1 cellular context compared by ENCODE assay signal in genomic region chr5:142472306-142472951, GRCh38.
TF ChIP-seq lines count a peak whose summit lies in the region.

No MANE protein-coding gene starts in this region.

TF ChIP-seq in K562, 482 proteins besides CTCF, POLR2A, EP300 and RAD21 (continued from another document and continues in another):
- TF ChIP-seq HOXB6 (CRISPR knock-in tag; IDR thresholded peaks at IDR 0.05; ENCODE audit: borderline replicate concordance) = no peak
- no peak for TF ChIP-seq ASH1L (IDR thresholded peaks at IDR 0.05; ENCODE audit: borderline replicate concordance, low read depth, partially characterized antibody)
- TF ChIP-seq, protein P1, sequence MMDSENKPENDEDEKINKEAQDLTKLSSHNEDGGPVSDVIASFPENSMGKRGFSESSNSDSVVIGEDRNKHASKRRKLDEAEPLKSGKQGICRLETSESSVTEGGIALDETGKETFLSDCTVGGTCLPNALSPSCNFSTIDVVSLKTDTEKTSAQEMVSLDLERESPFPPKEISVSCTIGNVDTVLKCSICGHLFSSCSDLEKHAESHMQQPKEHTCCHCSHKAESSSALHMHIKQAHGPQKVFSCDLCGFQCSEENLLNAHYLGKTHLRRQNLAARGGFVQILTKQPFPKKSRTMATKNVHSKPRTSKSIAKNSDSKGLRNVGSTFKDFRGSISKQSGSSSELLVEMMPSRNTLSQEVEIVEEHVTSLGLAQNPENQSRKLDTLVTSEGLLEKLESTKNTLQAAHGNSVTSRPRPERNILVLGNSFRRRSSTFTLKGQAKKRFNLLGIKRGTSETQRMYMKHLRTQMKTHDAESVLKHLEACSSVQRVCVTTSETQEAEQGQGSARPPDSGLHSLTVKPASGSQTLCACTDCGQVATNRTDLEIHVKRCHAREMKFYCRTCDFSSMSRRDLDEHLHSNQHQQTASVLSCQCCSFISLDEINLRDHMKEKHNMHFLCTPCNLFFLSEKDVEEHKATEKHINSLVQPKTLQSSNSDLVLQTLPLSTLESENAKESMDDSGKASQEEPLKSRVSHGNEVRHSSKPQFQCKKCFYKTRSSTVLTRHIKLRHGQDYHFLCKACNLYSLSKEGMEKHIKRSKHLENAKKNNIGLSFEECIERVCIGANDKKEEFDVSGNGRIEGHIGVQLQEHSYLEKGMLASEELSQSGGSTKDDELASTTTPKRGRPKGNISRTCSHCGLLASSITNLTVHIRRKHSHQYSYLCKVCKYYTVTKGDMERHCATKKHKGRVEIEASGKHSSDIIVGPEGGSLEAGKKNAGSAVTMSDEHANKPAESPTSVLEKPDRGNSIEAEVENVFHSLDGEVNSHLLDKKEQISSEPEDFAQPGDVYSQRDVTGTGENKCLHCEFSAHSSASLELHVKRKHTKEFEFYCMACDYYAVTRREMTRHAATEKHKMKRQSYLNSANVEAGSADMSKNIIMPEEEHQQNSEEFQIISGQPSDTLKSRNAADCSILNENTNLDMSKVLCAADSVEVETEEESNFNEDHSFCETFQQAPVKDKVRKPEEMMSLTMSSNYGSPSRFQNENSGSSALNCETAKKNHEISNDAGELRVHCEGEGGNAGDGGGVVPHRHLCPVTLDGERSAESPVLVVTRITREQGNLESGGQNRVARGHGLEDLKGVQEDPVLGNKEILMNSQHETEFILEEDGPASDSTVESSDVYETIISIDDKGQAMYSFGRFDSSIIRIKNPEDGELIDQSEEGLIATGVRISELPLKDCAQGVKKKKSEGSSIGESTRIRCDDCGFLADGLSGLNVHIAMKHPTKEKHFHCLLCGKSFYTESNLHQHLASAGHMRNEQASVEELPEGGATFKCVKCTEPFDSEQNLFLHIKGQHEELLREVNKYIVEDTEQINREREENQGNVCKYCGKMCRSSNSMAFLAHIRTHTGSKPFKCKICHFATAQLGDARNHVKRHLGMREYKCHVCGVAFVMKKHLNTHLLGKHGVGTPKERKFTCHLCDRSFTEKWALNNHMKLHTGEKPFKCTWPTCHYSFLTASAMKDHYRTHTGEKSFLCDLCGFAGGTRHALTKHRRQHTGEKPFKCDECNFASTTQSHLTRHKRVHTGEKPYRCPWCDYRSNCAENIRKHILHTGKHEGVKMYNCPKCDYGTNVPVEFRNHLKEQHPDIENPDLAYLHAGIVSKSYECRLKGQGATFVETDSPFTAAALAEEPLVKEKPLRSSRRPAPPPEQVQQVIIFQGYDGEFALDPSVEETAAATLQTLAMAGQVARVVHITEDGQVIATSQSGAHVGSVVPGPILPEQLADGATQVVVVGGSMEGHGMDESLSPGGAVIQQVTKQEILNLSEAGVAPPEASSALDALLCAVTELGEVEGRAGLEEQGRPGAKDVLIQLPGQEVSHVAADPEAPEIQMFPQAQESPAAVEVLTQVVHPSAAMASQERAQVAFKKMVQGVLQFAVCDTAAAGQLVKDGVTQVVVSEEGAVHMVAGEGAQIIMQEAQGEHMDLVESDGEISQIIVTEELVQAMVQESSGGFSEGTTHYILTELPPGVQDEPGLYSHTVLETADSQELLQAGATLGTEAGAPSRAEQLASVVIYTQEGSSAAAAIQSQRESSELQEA (IDR thresholded peaks at IDR 0.05; ENCODE audit: low read depth) = no peak
- no peak for TF ChIP-seq CBFB (CRISPR knock-in tag; IDR thresholded peaks at IDR 0.05)
- TF ChIP-seq MLX (CRISPR knock-in tag; conservative IDR thresholded peaks at IDR 0.05) = no peak
- no peak for TF ChIP-seq CHD1 (IDR thresholded peaks at IDR 0.05; ENCODE audit: low read length)
- TF ChIP-seq LEF1 (IDR thresholded peaks at IDR 0.05) = peak; percentile 63; the same call in 1 of the 2 replicates
- no peak for TF ChIP-seq MXI1 (IDR thresholded peaks at IDR 0.05; ENCODE audit: low read depth, low read length)
- TF ChIP-seq ZNF232 (CRISPR knock-in tag; IDR thresholded peaks at IDR 0.05) = no peak
- TF ChIP-seq, protein P2, sequence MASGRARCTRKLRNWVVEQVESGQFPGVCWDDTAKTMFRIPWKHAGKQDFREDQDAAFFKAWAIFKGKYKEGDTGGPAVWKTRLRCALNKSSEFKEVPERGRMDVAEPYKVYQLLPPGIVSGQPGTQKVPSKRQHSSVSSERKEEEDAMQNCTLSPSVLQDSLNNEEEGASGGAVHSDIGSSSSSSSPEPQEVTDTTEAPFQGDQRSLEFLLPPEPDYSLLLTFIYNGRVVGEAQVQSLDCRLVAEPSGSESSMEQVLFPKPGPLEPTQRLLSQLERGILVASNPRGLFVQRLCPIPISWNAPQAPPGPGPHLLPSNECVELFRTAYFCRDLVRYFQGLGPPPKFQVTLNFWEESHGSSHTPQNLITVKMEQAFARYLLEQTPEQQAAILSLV (tag; IDR thresholded peaks at IDR 0.05) = peak; percentile 71; the same call in 1 of the 2 replicates
- TF ChIP-seq NFIX (CRISPR knock-in tag; IDR thresholded peaks at IDR 0.05; ENCODE audit: low read depth) = no peak
- TF ChIP-seq CBX1 (IDR thresholded peaks at IDR 0.05; ENCODE audit: low read depth) = no peak
- TF ChIP-seq PRMT5 (CRISPR knock-in tag; IDR thresholded peaks at IDR 0.05) = no peak
- TF ChIP-seq ZNF830 (CRISPR knock-in tag; IDR thresholded peaks at IDR 0.05) = no peak
- TF ChIP-seq KDM5B (IDR thresholded peaks at IDR 0.05; ENCODE audit: insufficient replicate concordance, low read depth, low read length) = no peak
- TF ChIP-seq FOXA3 (CRISPR knock-in tag; conservative IDR thresholded peaks at IDR 0.05 in 1 of 2, IDR thresholded peaks at IDR 0.05 in 1 of 2) = no peak
- TF ChIP-seq, protein P3, sequence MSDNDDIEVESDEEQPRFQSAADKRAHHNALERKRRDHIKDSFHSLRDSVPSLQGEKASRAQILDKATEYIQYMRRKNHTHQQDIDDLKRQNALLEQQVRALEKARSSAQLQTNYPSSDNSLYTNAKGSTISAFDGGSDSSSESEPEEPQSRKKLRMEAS (CRISPR knock-in tag; IDR thresholded peaks at IDR 0.05) = no peak
- TF ChIP-seq KAT8 (IDR thresholded peaks at IDR 0.05; ENCODE audit: low read depth) = no peak
- TF ChIP-seq RBFOX2 (IDR thresholded peaks at IDR 0.05; ENCODE audit: low read depth, low read length) = 0 out of 2 replicates have a peak, but pooled peaks have one; percentile 27
- no peak for TF ChIP-seq GATAD2A (IDR thresholded peaks at IDR 0.05)
- TF ChIP-seq, protein P4, sequence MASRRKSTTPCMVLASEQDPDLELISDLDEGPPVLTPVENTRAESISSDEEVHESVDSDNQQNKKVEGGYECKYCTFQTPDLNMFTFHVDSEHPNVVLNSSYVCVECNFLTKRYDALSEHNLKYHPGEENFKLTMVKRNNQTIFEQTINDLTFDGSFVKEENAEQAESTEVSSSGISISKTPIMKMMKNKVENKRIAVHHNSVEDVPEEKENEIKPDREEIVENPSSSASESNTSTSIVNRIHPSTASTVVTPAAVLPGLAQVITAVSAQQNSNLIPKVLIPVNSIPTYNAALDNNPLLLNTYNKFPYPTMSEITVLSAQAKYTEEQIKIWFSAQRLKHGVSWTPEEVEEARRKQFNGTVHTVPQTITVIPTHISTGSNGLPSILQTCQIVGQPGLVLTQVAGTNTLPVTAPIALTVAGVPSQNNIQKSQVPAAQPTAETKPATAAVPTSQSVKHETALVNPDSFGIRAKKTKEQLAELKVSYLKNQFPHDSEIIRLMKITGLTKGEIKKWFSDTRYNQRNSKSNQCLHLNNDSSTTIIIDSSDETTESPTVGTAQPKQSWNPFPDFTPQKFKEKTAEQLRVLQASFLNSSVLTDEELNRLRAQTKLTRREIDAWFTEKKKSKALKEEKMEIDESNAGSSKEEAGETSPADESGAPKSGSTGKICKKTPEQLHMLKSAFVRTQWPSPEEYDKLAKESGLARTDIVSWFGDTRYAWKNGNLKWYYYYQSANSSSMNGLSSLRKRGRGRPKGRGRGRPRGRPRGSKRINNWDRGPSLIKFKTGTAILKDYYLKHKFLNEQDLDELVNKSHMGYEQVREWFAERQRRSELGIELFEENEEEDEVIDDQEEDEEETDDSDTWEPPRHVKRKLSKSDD (conservative IDR thresholded peaks at IDR 0.05; ENCODE audit: low read length) = no peak
- TF ChIP-seq FOXK2 (conservative IDR thresholded peaks at IDR 0.05 in 1 of 2, IDR thresholded peaks at IDR 0.05 in 1 of 2; ENCODE audit: low read depth in 2 of 2) = no peak
- TF ChIP-seq, protein P5, sequence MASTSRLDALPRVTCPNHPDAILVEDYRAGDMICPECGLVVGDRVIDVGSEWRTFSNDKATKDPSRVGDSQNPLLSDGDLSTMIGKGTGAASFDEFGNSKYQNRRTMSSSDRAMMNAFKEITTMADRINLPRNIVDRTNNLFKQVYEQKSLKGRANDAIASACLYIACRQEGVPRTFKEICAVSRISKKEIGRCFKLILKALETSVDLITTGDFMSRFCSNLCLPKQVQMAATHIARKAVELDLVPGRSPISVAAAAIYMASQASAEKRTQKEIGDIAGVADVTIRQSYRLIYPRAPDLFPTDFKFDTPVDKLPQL (IDR thresholded peaks at IDR 0.05; ENCODE audit: extremely low read depth, insufficient read length) = no peak
- 0 out of 2 replicates have a peak, but pooled peaks have one; percentile 5 for TF ChIP-seq BCOR (IDR thresholded peaks at IDR 0.05)
- no peak for TF ChIP-seq SMC3 (conservative IDR thresholded peaks at IDR 0.05; ENCODE audit: insufficient read depth, low read depth, low read length)
- TF ChIP-seq, protein P6, sequence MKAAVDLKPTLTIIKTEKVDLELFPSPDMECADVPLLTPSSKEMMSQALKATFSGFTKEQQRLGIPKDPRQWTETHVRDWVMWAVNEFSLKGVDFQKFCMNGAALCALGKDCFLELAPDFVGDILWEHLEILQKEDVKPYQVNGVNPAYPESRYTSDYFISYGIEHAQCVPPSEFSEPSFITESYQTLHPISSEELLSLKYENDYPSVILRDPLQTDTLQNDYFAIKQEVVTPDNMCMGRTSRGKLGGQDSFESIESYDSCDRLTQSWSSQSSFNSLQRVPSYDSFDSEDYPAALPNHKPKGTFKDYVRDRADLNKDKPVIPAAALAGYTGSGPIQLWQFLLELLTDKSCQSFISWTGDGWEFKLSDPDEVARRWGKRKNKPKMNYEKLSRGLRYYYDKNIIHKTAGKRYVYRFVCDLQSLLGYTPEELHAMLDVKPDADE (conservative IDR thresholded peaks at IDR 0.05; ENCODE audit: control insufficient read depth, low read depth, low read length) = no peak
- no peak for TF ChIP-seq NR4A1 (CRISPR knock-in tag; IDR thresholded peaks at IDR 0.05)
- TF ChIP-seq NR4A1 (tag; IDR thresholded peaks at IDR 0.05) = 0 out of 2 replicates have a peak, but pooled peaks have one; percentile 36
- TF ChIP-seq MBD2 (IDR thresholded peaks at IDR 0.05; ENCODE audit: borderline replicate concordance, low read depth) = no peak
- TF ChIP-seq DIDO1 (tag; IDR thresholded peaks at IDR 0.05; ENCODE audit: low read depth) = no peak
- TF ChIP-seq TCF7L2 (IDR thresholded peaks at IDR 0.05; ENCODE audit: low read depth, low read length) = no peak
- TF ChIP-seq ZNF324 (CRISPR knock-in tag; IDR thresholded peaks at IDR 0.05) = no peak
- TF ChIP-seq, protein P7, sequence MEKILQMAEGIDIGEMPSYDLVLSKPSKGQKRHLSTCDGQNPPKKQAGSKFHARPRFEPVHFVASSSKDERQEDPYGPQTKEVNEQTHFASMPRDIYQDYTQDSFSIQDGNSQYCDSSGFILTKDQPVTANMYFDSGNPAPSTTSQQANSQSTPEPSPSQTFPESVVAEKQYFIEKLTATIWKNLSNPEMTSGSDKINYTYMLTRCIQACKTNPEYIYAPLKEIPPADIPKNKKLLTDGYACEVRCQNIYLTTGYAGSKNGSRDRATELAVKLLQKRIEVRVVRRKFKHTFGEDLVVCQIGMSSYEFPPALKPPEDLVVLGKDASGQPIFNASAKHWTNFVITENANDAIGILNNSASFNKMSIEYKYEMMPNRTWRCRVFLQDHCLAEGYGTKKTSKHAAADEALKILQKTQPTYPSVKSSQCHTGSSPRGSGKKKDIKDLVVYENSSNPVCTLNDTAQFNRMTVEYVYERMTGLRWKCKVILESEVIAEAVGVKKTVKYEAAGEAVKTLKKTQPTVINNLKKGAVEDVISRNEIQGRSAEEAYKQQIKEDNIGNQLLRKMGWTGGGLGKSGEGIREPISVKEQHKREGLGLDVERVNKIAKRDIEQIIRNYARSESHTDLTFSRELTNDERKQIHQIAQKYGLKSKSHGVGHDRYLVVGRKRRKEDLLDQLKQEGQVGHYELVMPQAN (IDR thresholded peaks at IDR 0.05; ENCODE audit: borderline replicate concordance) = no peak
- no peak for TF ChIP-seq RBM39 (optimal IDR thresholded peaks at IDR 0.05; ENCODE audit: low read depth, low read length)
- peak; percentile 83 for TF ChIP-seq GABPB1 (CRISPR knock-in tag; IDR thresholded peaks at IDR 0.05)
- no peak for TF ChIP-seq ZNF668 (CRISPR knock-in tag; IDR thresholded peaks at IDR 0.05)
- TF ChIP-seq PML (IDR thresholded peaks at IDR 0.05; ENCODE audit: low read length) = no peak
- no peak for TF ChIP-seq RHOXF2B (CRISPR knock-in tag; conservative IDR thresholded peaks at IDR 0.05)
- no peak for TF ChIP-seq ATF6 (CRISPR knock-in tag; IDR thresholded peaks at IDR 0.05)
- no peak for TF ChIP-seq SNRNP70 (optimal IDR thresholded peaks at IDR 0.05; ENCODE audit: low read depth, low read length)
- TF ChIP-seq TRIM24 (IDR thresholded peaks at IDR 0.05) = peak; percentile 90 to 93
- TF ChIP-seq, protein P8, sequence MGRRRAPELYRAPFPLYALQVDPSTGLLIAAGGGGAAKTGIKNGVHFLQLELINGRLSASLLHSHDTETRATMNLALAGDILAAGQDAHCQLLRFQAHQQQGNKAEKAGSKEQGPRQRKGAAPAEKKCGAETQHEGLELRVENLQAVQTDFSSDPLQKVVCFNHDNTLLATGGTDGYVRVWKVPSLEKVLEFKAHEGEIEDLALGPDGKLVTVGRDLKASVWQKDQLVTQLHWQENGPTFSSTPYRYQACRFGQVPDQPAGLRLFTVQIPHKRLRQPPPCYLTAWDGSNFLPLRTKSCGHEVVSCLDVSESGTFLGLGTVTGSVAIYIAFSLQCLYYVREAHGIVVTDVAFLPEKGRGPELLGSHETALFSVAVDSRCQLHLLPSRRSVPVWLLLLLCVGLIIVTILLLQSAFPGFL (CRISPR knock-in tag; IDR thresholded peaks at IDR 0.05) = no peak
- TF ChIP-seq MIER1 (IDR thresholded peaks at IDR 0.05; ENCODE audit: low read depth) = no peak
- TF ChIP-seq HNRNPH1 (optimal IDR thresholded peaks at IDR 0.05; ENCODE audit: low read depth, low read length) = no peak
- no peak for TF ChIP-seq MCM7 (IDR thresholded peaks at IDR 0.05)
